Comparison of ENCODE assay signal across 19 cellular contexts in genomic region chr1:147500309-147500839, GRCh38. TPM values are rescaled to one million over a fixed set of nuclear protein-coding genes. Genes with fewer than 3 reads are reported as not detected.
DNase-seq lines count a peak whose midpoint lies in the region; ATAC-seq, FAIRE-seq and TF ChIP-seq lines count a peak whose summit lies in the region.
"Had no signal": no experiment of that assay in that cellular context is flagged by ENCODE, and none has a peak within 500 bp of the region (broad histone marks: within the 10 kb centered on the region; RNA-seq: fewer than 3 reads in every experiment).

No MANE protein-coding gene starts in this region.

- no peaks in the 10 kb centered on the region for H3K9me2 ChIP-seq in Loucy (replicated peaks; ENCODE audit: low read depth, low read length)

- TF ChIP-seq RAD21 in A549 (conservative IDR thresholded peaks at IDR 0.05 in 1 of 2, IDR thresholded peaks at IDR 0.05 in 1 of 2) (no peak), K562 (CRISPR knock-in tag; conservative IDR thresholded peaks at IDR 0.05 in 1 of 2, IDR thresholded peaks at IDR 0.05 in 1 of 2) (no peak)

- H3K79me2 ChIP-seq in Loucy (ENCODE audit: insufficient read depth, low read length) (no peaks in the 10 kb centered on the region), K562 (ENCODE audit: control insufficient read depth, insufficient read depth, low read length) (no peaks in the 10 kb centered on the region)

- H3K36me3 ChIP-seq in Loucy (ENCODE audit: insufficient read depth, low read length) (no peaks in the 10 kb centered on the region), K562 (ENCODE audit: control insufficient read depth, insufficient read depth, low read length) (no peaks in the 10 kb centered on the region)
- H3K36me3 ChIP-seq: BLaER1 had no signal

- ATAC-seq in A549 (peak in 1 of 2 experiments; percentile 30; a peak in 1 of 6 replicates), K562 (no peak), left lobe of liver (peak; percentile 49)
- no peak for ATAC-seq in stimulated activated naive CD8-positive, alpha-beta T cell treated with anti-CD3 and anti-CD28 coated beads, Interleukin-15, Interleukin-2, amounts not matched to agents 100 U/mL and 50 U/mL, for 24 hours
- ATAC-seq: GM12878 had no signal

- no peaks in the 10 kb centered on the region for H3K9me3 ChIP-seq in A549
- no peaks in the 10 kb centered on the region for H3K9me3 ChIP-seq in Loucy (ENCODE audit: insufficient read depth, low read depth, low read length)
- no peaks in the 10 kb centered on the region for H3K9me3 ChIP-seq in K562 (replicated peaks; ENCODE audit: control insufficient read depth, insufficient read depth, low read depth, low read length)
- H3K9me3 ChIP-seq: BLaER1, Caco-2 had no signal

- intact Hi-C loops in K562 (cut with micrococcal nuclease), result no loop called here
- intact Hi-C loops in Calu3 (cut with micrococcal nuclease; ENCODE audit: unreplicated experiment), result no loop called here

- H3K36me3 Mint-ChIP-seq in Calu3 (ENCODE audit: insufficient read depth, unreplicated experiment), result no peaks in the 10 kb centered on the region
- H3K36me3 Mint-ChIP-seq: CD8-positive, alpha-beta memory T cell had no signal

- POLR2A ChIA-PET in A549 (lab: Yijun Ruan, JAX), result no interaction called here
- POLR2A ChIA-PET in K562 (lab: Yijun Ruan, JAX), result no interaction called here

- H3K4me3 ChIP-seq in A549 (no peak overlapping the region), Loucy (ENCODE audit: low read length, poor library complexity, severe bottlenecking) (no peak overlapping the region), K562 (no peak overlapping the region)
- H3K4me3 ChIP-seq: BLaER1, GM12878 had no signal

- H3K27me3 ChIP-seq in Loucy (ENCODE audit: insufficient read depth, low read length, poor library complexity, severe bottlenecking) (no peaks in the 10 kb centered on the region), K562 (ENCODE audit: control insufficient read depth in 2 of 2, insufficient read depth in 2 of 2, low read length in 2 of 2) (peaks cover 0 to 20% of the 10 kb centered on the region in 2 experiments; a peak in 3 of 5 replicates)
- H3K27me3 ChIP-seq: BLaER1 had no signal

- CTCF ChIA-PET in A549 (lab: Yijun Ruan, JAX) (interaction anchor here (0.6 to 1.3 kb wide), 3 partner anchors 9 to 140 kb away, joined by 3 to 4 read pairs (median 3); no protein-coding TSS in a partner anchor), K562 (lab: Yijun Ruan, JAX; ENCODE audit: low intra/inter-chr PET ratio) (no interaction called here), Calu3 (lab: Charles Lee) (no interaction called here)

- H3K4me2 ChIP-seq in A549 (no peak overlapping the region), Loucy (ENCODE audit: low read depth, low read length, poor library complexity, severe bottlenecking) (no peak overlapping the region), K562 (ENCODE audit: insufficient read depth, low read length) (no peak overlapping the region)
- H3K4me2 ChIP-seq: BLaER1 had no signal

- no peak overlapping the region for H3K27ac Mint-ChIP-seq in Calu3 (ENCODE audit: unreplicated experiment)
- H3K27ac Mint-ChIP-seq: CD8-positive, alpha-beta memory T cell; HFFc6 had no signal

- in situ Hi-C loops in K562 (cut with MboI), result no loop called here

- H3K4me1 Mint-ChIP-seq in Calu3 (ENCODE audit: low read depth, unreplicated experiment), result no peaks in the 10 kb centered on the region
- H3K4me1 Mint-ChIP-seq: CD8-positive, alpha-beta memory T cell had no signal

- H2AFZ ChIP-seq in Loucy (ENCODE audit: low read length), result no peak overlapping the region
- no peak overlapping the region for H2AFZ ChIP-seq in K562 (ENCODE audit: low read depth, low read length)

- H4K20me1 ChIP-seq in Loucy (ENCODE audit: insufficient read depth, low read length, poor library complexity, severe bottlenecking) (no peaks in the 10 kb centered on the region), K562 (replicated peaks; ENCODE audit: control insufficient read depth, insufficient read depth, low read length) (no peaks in the 10 kb centered on the region)
- H4K20me1 ChIP-seq: BLaER1 had no signal

- H3K4me3 Mint-ChIP-seq in Calu3 (ENCODE audit: low read depth, unreplicated experiment), result no peak overlapping the region
- H3K4me3 Mint-ChIP-seq: CD8-positive, alpha-beta memory T cell; HFFc6 had no signal

- no peaks in the 10 kb centered on the region for H3K4me1 ChIP-seq in A549
- peaks cover 4% of the 10 kb centered on the region for H3K4me1 ChIP-seq in Loucy (ENCODE audit: insufficient read depth, low read length, poor library complexity, severe bottlenecking)
- H3K4me1 ChIP-seq in K562 (replicated peaks in 1 of 2; ENCODE audit: control insufficient read depth in 2 of 2, insufficient read depth in 2 of 2, low read length in 2 of 2), result no peaks in the 10 kb centered on the region; a peak in 1 of 5 replicates

- H3K9ac ChIP-seq in Loucy (ENCODE audit: low read depth, low read length, poor library complexity, severe bottlenecking) (no peak overlapping the region), K562 (ENCODE audit: insufficient read depth in 1 of 2, low read depth in 2 of 2, low read length in 2 of 2) (no peak overlapping the region)
- H3K9ac ChIP-seq: BLaER1 had no signal

- BruUV-seq in K562 (replicated peaks; lab: Mats Ljungman, UMichigan) (no TSS peak), Calu3 (replicated peaks; lab: Mats Ljungman, UMichigan) (no TSS peak)

- DNase-seq in A549 (ENCODE audit: low read depth in 1 of 2, low spot score in 1 of 2) (no peak), K562 (ENCODE audit: extremely low read depth in 1 of 4, low spot score in 3 of 4) (no peak), left lobe of liver (ENCODE audit: low spot score) (no peak), Calu3 (no peak), NCI-H510A treated with DMSO at 0.1 percent for 48 hours (lab: John Stamatoyannopoulos, UW) (no peak)
- no peak for DNase-seq in stimulated activated naive CD8-positive, alpha-beta T cell treated with anti-CD3 and anti-CD28 coated beads, Interleukin-15, Interleukin-2, amounts not matched to agents 100 U/mL and 50 U/mL, for 24 hours
- no peak for DNase-seq in stimulated activated CD4-positive, alpha-beta T cell treated with anti-CD3 and anti-CD28 coated beads, Interleukin-15, amount 100 ng/mL, for 24 hours
- DNase-seq: AML-193; Caco-2; CD8-positive, alpha-beta memory T cell; DMS79; HCEC 1CT; HFFc6 had no signal

- TF ChIP-seq POLR2A in A549 (IDR thresholded peaks at IDR 0.05; ENCODE audit: low read length) (no peak), K562 (conservative IDR thresholded peaks at IDR 0.05) (no peak)

- TF ChIP-seq CTCF in A549 (IDR thresholded peaks at IDR 0.05) (no peak), Loucy (conservative IDR thresholded peaks at IDR 0.05; ENCODE audit: low read length) (0 out of 2 replicates have a peak, but pooled peaks have one; percentile 6), K562 (IDR thresholded peaks at IDR 0.05 in 2 of 3, conservative IDR thresholded peaks at IDR 0.05 in 1 of 3; ENCODE audit: insufficient read depth in 2 of 3, low read depth in 1 of 3, low read length in 3 of 3) (no peak), Calu3 (IDR thresholded peaks at IDR 0.05; ENCODE audit: unreplicated experiment) (no peak)

- no peak for TF ChIP-seq EP300 in A549 (IDR thresholded peaks at IDR 0.05)
- TF ChIP-seq EP300 in K562 (IDR thresholded peaks at IDR 0.05; ENCODE audit: low read length), result no peak

- H3K9me3 Mint-ChIP-seq in Calu3 (ENCODE audit: low read depth, unreplicated experiment), result no peaks in the 10 kb centered on the region
- H3K9me3 Mint-ChIP-seq: CD8-positive, alpha-beta memory T cell; HFFc6 had no signal

- H3K9me1 ChIP-seq in K562 (ENCODE audit: control insufficient read depth, insufficient read depth, low read length), result no peaks in the 10 kb centered on the region

- WGBS in A549 (ENCODE audit: missing lambda C conversion rate), result 82% methylated on average over 5 of the region's 5 CpGs
- 8% methylated on average over 5 of the region's 5 CpGs for WGBS in K562 (ENCODE audit: insufficient coverage, low coverage, missing lambda C conversion rate)

- no peaks in the 10 kb centered on the region for H3K27me3 Mint-ChIP-seq in Calu3 (ENCODE audit: unreplicated experiment)

- no peaks in the 10 kb centered on the region for H3F3A ChIP-seq in Loucy (ENCODE audit: low read depth)

- FAIRE-seq in A549 (lab: Jason Lieb, UNC) (no peak), K562 (lab: Jason Lieb, UNC) (no peak)
- FAIRE-seq: GM12878, GM18507, GM19239, H1 had no signal

- H3K27ac ChIP-seq in A549 (no peak overlapping the region), K562 (ENCODE audit: extremely low read depth, low read depth, low read length) (no peak overlapping the region)
- H3K27ac ChIP-seq: BLaER1 had no signal

TF ChIP-seq in A549, 52 proteins besides CTCF, POLR2A, EP300 and RAD21 (continues in another document):
- TF ChIP-seq TP53 (CRISPR knock-in tag; IDR thresholded peaks at IDR 0.05), result no peak

TF ChIP-seq in K562, 482 proteins besides CTCF, POLR2A, EP300 and RAD21 (continues in another document):
- peak; percentile 78 for TF ChIP-seq C11orf30 (IDR thresholded peaks at IDR 0.05; ENCODE audit: low read depth)
- no peak for TF ChIP-seq BDP1 (IDR thresholded peaks at IDR 0.05; ENCODE audit: insufficient read depth, insufficient read length)
- TF ChIP-seq MAFF (IDR thresholded peaks at IDR 0.05; ENCODE audit: low read length), result peak; percentile 46; the same call in 1 of the 2 replicates

RNA-seq across cellular contexts. Expression of gene BCL9, which starts 40.9 kb away (rescaled TPM):
- polyA plus RNA-seq in A549 (2011; rRNA removed) (4.4 and 7.4 TPM in 2 replicates), A549 (2017; fragmentation: RNase III; extraction: RNeasy Plus Mini Kit Qiagen cat#74134 plus additional on column Dnase treatment) (4.7 to 6.0 TPM (median 5.5 TPM) in 3 replicates), K562 (2011; rRNA removed) (1.4 and 2.0 TPM in 2 replicates), K562 (2014; fragmentation: Illumina TruSeq; extraction: Trizol) (4.6 and 5.4 TPM in 2 replicates), K562 (2014; fragmentation: Nextera tagmentation; extraction: Ambion mirVana) (under 1 TPM; 0.17 to 0.59 TPM), K562 (2014; rRNA removed) (2.3 and 4.3 TPM in 2 replicates)
- polyA plus RNA-seq in A549 (2012; cell fraction: cytosol; rRNA removed), result 4.2 and 5.5 TPM in 2 replicates
- 4.3 and 5.1 TPM in 2 replicates for polyA plus RNA-seq in A549 (2012; cell fraction: nucleus; rRNA removed)
- polyA minus RNA-seq in A549 (2011; rRNA and poly(A)+ RNA removed), result 7.1 and 8.3 TPM in 2 replicates
- 5.2 and 6.0 TPM in 2 replicates for total RNA-seq in K562 (2011; cell fraction: chromatin; rRNA removed; ENCODE audit: low replicate concordance)
- 3.3 TPM in 2 replicates for total RNA-seq in K562 (2011; cell fraction: nucleolus; rRNA removed)
- total RNA-seq in K562 (2011; cell fraction: nucleoplasm; rRNA removed), result 3.4 and 4.0 TPM in 2 replicates
- total RNA-seq in K562 (2014; rRNA removed) (1.2 and 1.8 TPM in 2 replicates), K562 (2014; rRNA removed; fragmentation: Illumina TruSeq; extraction: Trizol) (1.9 and 2.0 TPM in 2 replicates), K562 (2015; rRNA removed; fragmentation: Illumina TruSeq; extraction: Trizol) (1.5 and 1.7 TPM in 2 replicates), K562 (2021) (8.4 and 8.9 TPM in 2 replicates), left lobe of liver (5.3 TPM), Calu3 (2022) (24.4 and 25.5 TPM in 2 replicates)
- polyA plus RNA-seq in K562 (2011; cell fraction: cytosol; rRNA removed), result 1.7 and 2.0 TPM in 2 replicates
- 2.0 and 4.6 TPM in 2 replicates for polyA plus RNA-seq in K562 (2011; cell fraction: nucleus; rRNA removed)
- 4.2 and 4.9 TPM in 2 replicates for polyA plus RNA-seq in K562 (2012)
- 1.3 and 1.4 TPM in 2 replicates for polyA minus RNA-seq in K562 (2011; rRNA and poly(A)+ RNA removed)
- 2.7 and 3.0 TPM in 2 replicates for polyA minus RNA-seq in K562 (2011; cell fraction: cytosol; rRNA and poly(A)+ RNA removed)
- 2.0 and 2.9 TPM in 2 replicates for polyA minus RNA-seq in K562 (2011; cell fraction: nucleus; rRNA and poly(A)+ RNA removed)

Comparison
In these comparisons a context has a peak if more than half of its experiments do, and no peak if none do; other contexts are left out.
1. Of the 35 proteins assayed by ChIP-seq in both K562 and A549: peak only in K562: none; only in A549: none; in both: MAFK; in neither: 34.